ENCODE assay signal across 1 cellular context in genomic region chr1:175155936-175156335, GRCh38.
TF ChIP-seq lines count a peak whose summit lies in the region.

No MANE protein-coding gene starts in this region.

TF ChIP-seq in H1, 55 proteins besides CTCF, POLR2A, EP300 and RAD21:
- TF ChIP-seq TAF7 (optimal IDR thresholded peaks at IDR 0.05; ENCODE audit: borderline replicate concordance, low read depth, low read length), result no peak
- TF ChIP-seq RXRA (IDR thresholded peaks at IDR 0.05; ENCODE audit: insufficient read depth, low read depth, low read length), result no peak
- no peak for TF ChIP-seq CREB1 (IDR thresholded peaks at IDR 0.05)
- TF ChIP-seq TCF12 (IDR thresholded peaks at IDR 0.05; ENCODE audit: low read depth, low read length), result no peak
- TF ChIP-seq TEAD4 (IDR thresholded peaks at IDR 0.05; ENCODE audit: low read depth, low read length), result no peak
- TF ChIP-seq MAX (IDR thresholded peaks at IDR 0.05), result no peak
- no peak for TF ChIP-seq KDM5A (IDR thresholded peaks at IDR 0.05; ENCODE audit: low read length)
- no peak for TF ChIP-seq RBBP5 (IDR thresholded peaks at IDR 0.05; ENCODE audit: borderline replicate concordance, low read depth, low read length)
- TF ChIP-seq CHD1 (IDR thresholded peaks at IDR 0.05; ENCODE audit: low read depth, low read length), result no peak
- TF ChIP-seq BCL11A (IDR thresholded peaks at IDR 0.05; ENCODE audit: low read depth in 2 of 2, low read length in 2 of 2), result no peak
- no peak for TF ChIP-seq BACH1 (IDR thresholded peaks at IDR 0.05; ENCODE audit: low read length)
- TF ChIP-seq KDM4A (IDR thresholded peaks at IDR 0.05; ENCODE audit: low read depth, low read length, severe bottlenecking), result no peak
- no peak for TF ChIP-seq SAP30 (IDR thresholded peaks at IDR 0.05; ENCODE audit: insufficient read depth, insufficient replicate concordance, low read length)
TF ChIP-seq in H1: peak in this region for 0.
